ENCODE assay signal across 30 cellular contexts in genomic region chr3:94314218-94314883, GRCh38.
"Had no signal": no experiment of that assay in that cellular context is flagged by ENCODE, and none has a peak within 500 bp of the region (broad histone marks: within the 10 kb centered on the region; RNA-seq: fewer than 3 reads in every experiment).

No MANE protein-coding gene starts in this region.

- H3K4me1 Mint-ChIP-seq: naive B cell; natural killer cell; nephron progenitor cell; neural progenitor cell; stimulated activated naive B cell treated with anti-CD40 and anti-IgM and Interleukin-4, amounts not matched to agents 10 μg/mL and 1 μg/mL and 100 μg/mL, for 72 hours had no signal

- H3K9me3 Mint-ChIP-seq: nephron progenitor cell, neural progenitor cell had no signal

- H3K27ac ChIP-seq: left lung, lower lobe of right lung, neural progenitor cell, neutrophil, parathyroid adenoma, psoas muscle, right atrium auricular region, right lobe of liver, stomach, testis, thyroid gland, transverse colon, upper lobe of left lung, vagina had no signal

- ATAC-seq: left cardiac atrium; left lung; lower lobe of right lung; natural killer cell; psoas muscle; right lobe of liver; stimulated activated naive B cell treated with anti-CD40 and anti-IgM and Interleukin-4, amounts not matched to agents 10 μg/mL and 1 μg/mL and 100 μg/mL, for 72 hours; stimulated activated naive CD8-positive, alpha-beta T cell treated with anti-CD3 and anti-CD28 coated beads, Interleukin-15, Interleukin-2, amounts not matched to agents 100 U/mL and 50 U/mL, for 24 hours had no signal

- H3K27me3 ChIP-seq: left lung, neural progenitor cell, neutrophil, right atrium auricular region, right lobe of liver, stomach, testis, thyroid gland, transverse colon, upper lobe of left lung, vagina had no signal

- H3K4me3 Mint-ChIP-seq: naive B cell; natural killer cell; nephron progenitor cell; neural progenitor cell; stimulated activated naive B cell treated with anti-CD40 and anti-IgM and Interleukin-4, amounts not matched to agents 10 μg/mL and 1 μg/mL and 100 μg/mL, for 72 hours had no signal

- H3K36me3 Mint-ChIP-seq: naive B cell; natural killer cell; neural progenitor cell; stimulated activated naive B cell treated with anti-CD40 and anti-IgM and Interleukin-4, amounts not matched to agents 10 μg/mL and 1 μg/mL and 100 μg/mL, for 72 hours had no signal

- FAIRE-seq: keratinocyte had no signal

- H3K36me3 ChIP-seq: left lung, lower lobe of right lung, neural progenitor cell, neutrophil, right atrium auricular region, right lobe of liver, stomach, thyroid gland, transverse colon, upper lobe of left lung, vagina had no signal

- DNase-seq: hippocampal formation; kidney glomerular epithelial cell; left cardiac atrium; left lung; lower lobe of right lung; mammary epithelial cell; mesenchymal stem cell; naive B cell; natural killer cell; nephron progenitor cell; occipital lobe; psoas muscle; right lobe of liver; stimulated activated CD4-positive, alpha-beta T cell treated with anti-CD3 and anti-CD28 coated beads, Interleukin-12 subunit alpha, Interleukin-12 subunit beta, amount 100 ng/mL, for 4 hours; stimulated activated CD4-positive, alpha-beta T cell treated with anti-CD3 and anti-CD28 coated beads, Interleukin-15, amount 100 ng/mL, for 24 hours; stimulated activated CD4-positive, alpha-beta T cell treated with anti-CD3 and anti-CD28 coated beads, Interleukin-2, amount 100 ng/mL, for 24 hours; stimulated activated CD4-positive, alpha-beta T cell treated with anti-CD3 and anti-CD28 coated beads, Interleukin-4, amount 100 ng/mL, for 1 hour; stimulated activated naive B cell treated with anti-CD40 and anti-IgM and Interleukin-4, amounts not matched to agents 10 μg/mL and 1 μg/mL and 100 μg/mL, for 72 hours; stimulated activated naive CD8-positive, alpha-beta T cell treated with anti-CD3 and anti-CD28 coated beads, Interleukin-15, Interleukin-2, amounts not matched to agents 100 U/mL and 50 U/mL, for 24 hours; stomach; testis; thyroid gland; transverse colon; upper lobe of left lung had no signal

- H3K4me3 ChIP-seq: left lung, lower lobe of right lung, neural progenitor cell, psoas muscle, right atrium auricular region, right lobe of liver, stomach, testis, thyroid gland, transverse colon, upper lobe of left lung, vagina had no signal

- H3K4me1 ChIP-seq: left lung, lower lobe of right lung, neural progenitor cell, parathyroid adenoma, psoas muscle, right atrium auricular region, right lobe of liver, stomach, testis, thyroid gland, upper lobe of left lung, vagina had no signal

- H3K9me3 ChIP-seq: left lung, lower lobe of right lung, neutrophil, psoas muscle, right atrium auricular region, right lobe of liver, stomach, testis, thyroid gland, transverse colon, upper lobe of left lung, vagina had no signal

- H3K27me3 Mint-ChIP-seq: naive B cell; stimulated activated naive B cell treated with anti-CD40 and anti-IgM and Interleukin-4, amounts not matched to agents 10 μg/mL and 1 μg/mL and 100 μg/mL, for 72 hours had no signal

- H3K27ac Mint-ChIP-seq: naive B cell; natural killer cell; nephron progenitor cell; neural progenitor cell; stimulated activated naive B cell treated with anti-CD40 and anti-IgM and Interleukin-4, amounts not matched to agents 10 μg/mL and 1 μg/mL and 100 μg/mL, for 72 hours had no signal
